Comparison of ENCODE assay signal across 1 cellular context in the genomic region with DNA sequence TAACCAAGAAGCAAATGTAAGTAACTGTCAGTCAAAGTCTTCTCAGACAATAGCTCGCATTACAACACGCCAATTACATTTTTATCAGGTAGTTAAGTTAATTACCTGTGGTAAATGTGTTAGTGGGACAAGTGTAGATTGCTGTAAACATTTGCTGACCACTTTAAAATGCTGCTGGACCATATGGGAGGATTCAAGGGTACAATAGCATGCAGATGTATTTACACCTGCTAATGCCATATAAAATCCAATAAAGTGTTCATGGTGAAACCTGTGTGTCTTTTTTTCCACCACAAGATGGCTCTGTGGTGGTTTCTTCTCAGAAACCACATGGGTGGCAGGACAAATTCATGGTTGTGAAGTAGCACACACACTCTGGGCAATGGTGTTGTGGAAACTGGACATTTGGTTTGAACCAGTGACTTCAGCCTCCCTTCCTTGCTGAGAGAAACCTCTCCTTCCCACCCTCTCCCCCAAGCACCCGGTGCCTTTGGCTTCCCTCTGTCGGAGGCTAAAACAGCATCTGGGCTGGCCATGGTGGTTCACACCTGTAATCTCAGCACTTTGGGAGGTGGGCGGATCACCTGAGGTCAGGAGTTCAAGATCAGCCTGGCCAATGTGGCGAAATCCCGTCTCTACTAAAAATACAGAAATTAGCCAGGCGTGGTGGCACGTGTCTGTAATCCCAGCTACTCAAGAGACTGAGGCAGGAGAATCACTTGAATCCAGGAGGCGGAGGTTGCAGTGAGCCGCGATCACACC.
A peak's percentile ranks its signal among the peaks of the same experiment; 100 is the strongest.
TF ChIP-seq lines count a peak whose summit lies in the region.

No MANE protein-coding gene starts in this region.

TF ChIP-seq in A549, 52 proteins besides CTCF, POLR2A, EP300 and RAD21 (continued from another document):
- TF ChIP-seq MAZ (IDR thresholded peaks at IDR 0.05; ENCODE audit: borderline replicate concordance, low read depth, low read length) (no peak), ZNF302 (CRISPR knock-in tag; IDR thresholded peaks at IDR 0.05) (no peak), MAX (IDR thresholded peaks at IDR 0.05) (0 out of 2 replicates have a peak, but pooled peaks have one; percentile 20)
